In genomic region chrX:19649227-19650009, GRCh38 we compare ENCODE assay signal across 19 cellular contexts.
A peak's percentile ranks its signal among the peaks of the same experiment; 100 is the strongest.
DNase-seq lines count a peak whose midpoint lies in the region; ATAC-seq and TF ChIP-seq lines count a peak whose summit lies in the region.
"Had no signal": no experiment of that assay in that cellular context is flagged by ENCODE, and none has a peak within 500 bp of the region (broad histone marks: within the 10 kb centered on the region; RNA-seq: fewer than 3 reads in every experiment).

No MANE protein-coding gene starts in this region.

- TF ChIP-seq EP300 in SK-N-SH (IDR thresholded peaks at IDR 0.05; ENCODE audit: borderline replicate concordance in 1 of 2, low read depth in 1 of 2, low read length in 1 of 2): no peak

- H3K79me2 ChIP-seq in SK-N-SH (ENCODE audit: insufficient read depth): peaks cover 100% of the 10 kb centered on the region

- H3K27ac ChIP-seq in SK-N-SH (ENCODE audit: low read depth in 2 of 2, low read length in 1 of 2): peak overlapping the region; percentile 71 to 91
- H3K27ac ChIP-seq: 22Rv1, testis had no signal

- WGBS in SK-N-SH (ENCODE audit: low lambda C conversion rate): 23% methylated on average over 7 of the region's 7 CpGs

- POLR2A ChIA-PET in SK-N-SH (lab: Yijun Ruan, JAX): no interaction called here

- no peak for TF ChIP-seq RAD21 in SK-N-SH (IDR thresholded peaks at IDR 0.05; ENCODE audit: low read length)

- CTCF ChIA-PET in SK-N-SH (lab: Yijun Ruan, JAX): no interaction called here

- ATAC-seq in GM19023 (IDR thresholded peaks at IDR 0.05; ENCODE audit: unreplicated experiment): no peak
- ATAC-seq: HepG2 had no signal

- peaks cover 29% of the 10 kb centered on the region for H4K20me1 ChIP-seq in SK-N-SH (ENCODE audit: insufficient read depth)

- no peaks in the 10 kb centered on the region for H3K9me2 ChIP-seq in SK-N-SH

- H3K36me3 ChIP-seq in SK-N-SH (replicated peaks in 1 of 2; ENCODE audit: control insufficient read depth in 1 of 2, insufficient read depth in 2 of 2, low read length in 1 of 2): peaks cover 0 to 11% of the 10 kb centered on the region in 2 experiments
- H3K36me3 ChIP-seq: left ventricle myocardium inferior had no signal

- peaks cover 34% of the 10 kb centered on the region for H3K4me1 Mint-ChIP-seq in T-helper 1 cell treated with Interleukin-12 subunit alpha and Interleukin-12 subunit beta and Interleukin-4 antibody, amounts not matched to agents 30 μg/mL and 1 μg/mL, for 36 hours (ENCODE audit: low read depth)

- H3K27ac Mint-ChIP-seq in T-helper 1 cell treated with Interleukin-12 subunit alpha and Interleukin-12 subunit beta and Interleukin-4 antibody, amounts not matched to agents 30 μg/mL and 1 μg/mL, for 36 hours: peak overlapping the region; percentile 70
- H3K27ac Mint-ChIP-seq: activated T-helper 2 cell treated with anti-CD3 and anti-CD28 coated beads, Interferon-gamma antibody, Interleukin-2, Interleukin-4, amounts not matched to agents 10 μg/mL and 5 μg/mL and 100 μg/mL, durations not matched to agents 14 hours and 24 hours and 36 hours had no signal

- TF ChIP-seq CTCF in SK-N-SH (IDR thresholded peaks at IDR 0.05) (no peak), fibroblast of pulmonary artery (IDR thresholded peaks at IDR 0.05; ENCODE audit: low read length, missing control alignments) (no peak)

- peaks cover 25% of the 10 kb centered on the region for H3K36me3 Mint-ChIP-seq in T-helper 1 cell treated with Interleukin-12 subunit alpha and Interleukin-12 subunit beta and Interleukin-4 antibody, amounts not matched to agents 30 μg/mL and 1 μg/mL, for 36 hours (ENCODE audit: low read depth)
- H3K36me3 Mint-ChIP-seq: brain had no signal

- H3K9me3 ChIP-seq in SK-N-SH: no peaks in the 10 kb centered on the region
- H3K9me3 ChIP-seq: left ventricle myocardium inferior, testis had no signal

- no peaks in the 10 kb centered on the region for H3K27me3 Mint-ChIP-seq in T-helper 1 cell treated with Interleukin-12 subunit alpha and Interleukin-12 subunit beta and Interleukin-4 antibody, amounts not matched to agents 30 μg/mL and 1 μg/mL, for 36 hours (ENCODE audit: low read depth)
- H3K27me3 Mint-ChIP-seq: brain had no signal

- no peaks in the 10 kb centered on the region for H3K9me3 Mint-ChIP-seq in T-helper 1 cell treated with Interleukin-12 subunit alpha and Interleukin-12 subunit beta and Interleukin-4 antibody, amounts not matched to agents 30 μg/mL and 1 μg/mL, for 36 hours
- H3K9me3 Mint-ChIP-seq: activated T-helper 2 cell treated with anti-CD3 and anti-CD28 coated beads, Interferon-gamma antibody, Interleukin-2, Interleukin-4, amounts not matched to agents 10 μg/mL and 5 μg/mL and 100 μg/mL, durations not matched to agents 14 hours and 24 hours and 36 hours had no signal

- no peak overlapping the region for H2AFZ ChIP-seq in SK-N-SH (ENCODE audit: low read depth)

- H3K4me2 ChIP-seq in SK-N-SH: peak overlapping the region; percentile 23; the same call in 1 of the 2 replicates

- no peak for DNase-seq in T-helper 1 cell
- no peak for DNase-seq in SK-N-SH
- DNase-seq in fibroblast of pulmonary artery (ENCODE audit: low read depth): peak; percentile 53
- peak; percentile 41 for DNase-seq in skeletal muscle cell (ENCODE audit: low read depth)
- no peak for DNase-seq in activated gamma-delta T cell treated with Interleukin-2 at 50 U/mL for 16 hours
- no peak for DNase-seq in NCI-H524 (lab: John Stamatoyannopoulos, UW)
- DNase-seq: activated CD4-positive, CD25-positive, alpha-beta regulatory T cell treated with anti-CD3 and anti-CD28 coated beads, Interleukin-2, amount 50 U/mL, for 72 hours; DMS153; hypothalamus; left ventricle myocardium inferior; NCI-H1048; small intestine; testis had no signal

- H3F3A ChIP-seq in SK-N-SH (replicated peaks; ENCODE audit: insufficient read depth): peaks cover 24% of the 10 kb centered on the region

- H3K4me3 ChIP-seq in SK-N-SH (ENCODE audit: low read depth in 2 of 2, low read length in 1 of 2) (no peak overlapping the region; a peak in 1 of 4 replicates), fibroblast of pulmonary artery (replicated peaks; ENCODE audit: low read depth, low read length) (no peak overlapping the region), skeletal muscle cell (ENCODE audit: low read depth, low read length) (no peak overlapping the region)
- H3K4me3 ChIP-seq: left ventricle myocardium inferior, testis had no signal

- no peaks in the 10 kb centered on the region for H3K27me3 ChIP-seq in SK-N-SH (ENCODE audit: insufficient read depth)
- H3K27me3 ChIP-seq: testis had no signal

- no peak overlapping the region for H3K4me3 Mint-ChIP-seq in T-helper 1 cell treated with Interleukin-12 subunit alpha and Interleukin-12 subunit beta and Interleukin-4 antibody, amounts not matched to agents 30 μg/mL and 1 μg/mL, for 36 hours
- H3K4me3 Mint-ChIP-seq: brain had no signal

- peaks cover 11 to 28% of the 10 kb centered on the region in 2 experiments; a peak in 2 of 4 replicates for H3K4me1 ChIP-seq in SK-N-SH (ENCODE audit: control insufficient read depth in 1 of 2, insufficient read depth in 2 of 2, low read depth in 1 of 2, low read length in 1 of 2)
- H3K4me1 ChIP-seq: left ventricle myocardium inferior, testis had no signal

- no peak overlapping the region; the same call in 1 of the 2 replicates for H3K9ac ChIP-seq in SK-N-SH

TF ChIP-seq in SK-N-SH, 30 proteins besides CTCF, POLR2A, EP300 and RAD21:
- TF ChIP-seq RCOR1 (IDR thresholded peaks at IDR 0.05; ENCODE audit: low read length) (no peak), TCF12 (IDR thresholded peaks at IDR 0.05) (peak; percentile 38; the same call in 1 of the 2 replicates), RFX5 (IDR thresholded peaks at IDR 0.05; ENCODE audit: low read length) (no peak), USF1 (IDR thresholded peaks at IDR 0.05; ENCODE audit: borderline replicate concordance, low read depth) (no peak), NRF1 (IDR thresholded peaks at IDR 0.05; ENCODE audit: low read depth, low read length) (no peak)
TF ChIP-seq in SK-N-SH: peak in this region for 1.

Comparison
In these comparisons a context has a peak if more than half of its experiments do, and no peak if none do; other contexts are left out.
1. DNase-seq: peak in fibroblast of pulmonary artery (single experiment) and skeletal muscle cell (single experiment); none in T-helper 1 cell (0 of 5), SK-N-SH (single experiment), activated gamma-delta T cell treated with Interleukin-2 at 50 U/mL for 16 hours (single experiment) and NCI-H524 (0 of 2).